2 cellular contexts compared by ENCODE assay signal in the genomic region with DNA sequence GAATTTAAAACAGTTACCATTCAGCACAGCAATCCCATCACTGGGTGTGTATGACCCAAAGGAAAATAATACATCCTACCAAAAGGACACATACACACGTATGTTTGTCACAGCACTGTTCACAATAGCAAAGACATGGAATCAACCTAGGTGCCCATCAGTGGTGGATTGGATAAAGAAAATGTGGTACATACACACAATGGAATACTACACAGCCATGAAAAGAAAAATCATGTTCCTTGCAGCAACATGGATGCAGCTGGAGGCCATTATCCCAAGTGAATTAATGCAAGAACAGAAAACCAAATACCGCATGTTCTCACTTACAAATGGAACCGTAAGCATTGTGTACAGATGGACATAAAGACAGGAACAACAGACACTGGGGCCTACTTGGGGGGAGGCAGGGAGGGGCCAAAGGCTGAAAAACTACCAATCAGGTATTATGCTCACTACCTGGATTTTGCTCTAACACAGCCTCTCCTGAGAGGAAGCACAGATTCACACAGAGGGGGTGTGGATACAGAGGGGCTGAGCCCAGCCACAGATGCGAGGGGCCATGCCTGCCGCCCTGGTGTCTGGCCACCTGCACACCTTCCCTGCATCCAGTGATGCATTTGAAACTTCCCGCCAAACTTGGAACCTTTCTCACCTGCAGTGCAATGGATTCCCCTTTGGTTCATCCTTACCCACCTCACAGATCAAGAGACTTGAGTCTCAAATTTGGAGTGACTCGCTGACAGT.
TF ChIP-seq lines count a peak whose summit lies in the region.

No MANE protein-coding gene starts in this region.

TF ChIP-seq in HepG2, 621 proteins besides CTCF, POLR2A, EP300 and RAD21 (continued from another document):
- TF ChIP-seq, protein P1, sequence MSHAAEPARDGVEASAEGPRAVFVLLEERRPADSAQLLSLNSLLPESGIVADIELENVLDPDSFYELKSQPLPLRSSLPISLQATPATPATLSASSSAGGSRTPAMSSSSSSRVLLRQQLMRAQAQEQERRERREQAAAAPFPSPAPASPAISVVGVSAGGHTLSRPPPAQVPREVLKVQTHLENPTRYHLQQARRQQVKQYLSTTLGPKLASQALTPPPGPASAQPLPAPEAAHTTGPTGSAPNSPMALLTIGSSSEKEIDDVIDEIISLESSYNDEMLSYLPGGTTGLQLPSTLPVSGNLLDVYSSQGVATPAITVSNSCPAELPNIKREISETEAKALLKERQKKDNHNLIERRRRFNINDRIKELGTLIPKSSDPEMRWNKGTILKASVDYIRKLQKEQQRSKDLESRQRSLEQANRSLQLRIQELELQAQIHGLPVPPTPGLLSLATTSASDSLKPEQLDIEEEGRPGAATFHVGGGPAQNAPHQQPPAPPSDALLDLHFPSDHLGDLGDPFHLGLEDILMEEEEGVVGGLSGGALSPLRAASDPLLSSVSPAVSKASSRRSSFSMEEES (CRISPR knock-in tag; IDR thresholded peaks at IDR 0.05): no peak
- TF ChIP-seq NFYC (CRISPR knock-in tag; IDR thresholded peaks at IDR 0.05): no peak

TF ChIP-seq in WTC11, 78 proteins besides CTCF, POLR2A, EP300 and RAD21 (continued from another document):
- TF ChIP-seq, protein P2, sequence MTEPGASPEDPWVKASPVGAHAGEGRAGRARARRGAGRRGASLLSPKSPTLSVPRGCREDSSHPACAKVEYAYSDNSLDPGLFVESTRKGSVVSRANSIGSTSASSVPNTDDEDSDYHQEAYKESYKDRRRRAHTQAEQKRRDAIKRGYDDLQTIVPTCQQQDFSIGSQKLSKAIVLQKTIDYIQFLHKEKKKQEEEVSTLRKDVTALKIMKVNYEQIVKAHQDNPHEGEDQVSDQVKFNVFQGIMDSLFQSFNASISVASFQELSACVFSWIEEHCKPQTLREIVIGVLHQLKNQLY (CRISPR knock-in tag; IDR thresholded peaks at IDR 0.05): no peak
